In the genomic region with DNA sequence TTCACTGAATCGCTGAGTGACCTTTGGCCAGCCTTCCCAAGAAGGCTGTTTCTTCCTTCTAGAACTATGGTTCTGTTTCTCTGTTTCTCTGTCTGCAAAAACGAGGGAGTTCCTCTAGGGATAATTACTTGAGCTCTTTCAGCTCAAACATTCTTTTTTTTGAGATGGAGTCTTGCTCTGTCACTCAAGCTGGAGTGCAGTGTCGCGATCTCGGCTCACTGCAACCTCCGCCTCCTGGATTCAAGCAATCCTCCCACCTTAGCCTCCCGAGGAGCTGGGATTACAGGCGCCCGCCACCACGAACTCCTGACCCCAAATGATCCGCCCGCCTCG, we compare ENCODE assay signal across 9 cellular contexts. TPM values are rescaled to one million over a fixed set of nuclear protein-coding genes. Genes with fewer than 3 reads are reported as not detected.
A peak's percentile ranks its signal among the peaks of the same experiment; 100 is the strongest.
DNase-seq lines count a peak whose midpoint lies in the region; ATAC-seq, FAIRE-seq and TF ChIP-seq lines count a peak whose summit lies in the region.
"Had no signal": no experiment of that assay in that cellular context is flagged by ENCODE, and none has a peak within 500 bp of the region (broad histone marks: within the 10 kb centered on the region; RNA-seq: fewer than 3 reads in every experiment).

No MANE protein-coding gene starts in this region.

- CTCF ChIA-PET in AG04449 (lab: Yijun Ruan, JAX) (interaction anchor here (0.8 to 2.7 kb wide), 6 partner anchors 9 to 61 kb away, joined by 3 to 34 read pairs (median 4); no protein-coding TSS in a partner anchor), K562 (lab: Yijun Ruan, JAX; ENCODE audit: low intra/inter-chr PET ratio) (no interaction called here)

- TF ChIP-seq CTCF in AG04449 (IDR thresholded peaks at IDR 0.05; ENCODE audit: insufficient read depth, low read length, missing control alignments) (no peak), K562 (IDR thresholded peaks at IDR 0.05 in 2 of 3, conservative IDR thresholded peaks at IDR 0.05 in 1 of 3; ENCODE audit: insufficient read depth in 2 of 3, low read depth in 1 of 3, low read length in 3 of 3) (no peak)

- POLR2A ChIA-PET in AG04449 (lab: Yijun Ruan, JAX): interaction anchor here (0.5 to 1.7 kb wide), 7 partner anchors 8 to 672 kb away, joined by 3 to 8 read pairs (median 4); partner anchors contain the start of gene FBXO10
- POLR2A ChIA-PET in K562 (lab: Yijun Ruan, JAX): interaction anchor here (0.5 to 3.1 kb wide), 16 partner anchors 11 to 842 kb away, joined by 3 to 30 read pairs (median 3); partner anchors contain the start of genes DCAF10 and ZCCHC7

- BruUV-seq in K562 (replicated peaks; lab: Mats Ljungman, UMichigan): no TSS peak

- H3K9me3 ChIP-seq in K562 (replicated peaks; ENCODE audit: control insufficient read depth, insufficient read depth, low read depth, low read length): no peaks in the 10 kb centered on the region
- H3K9me3 ChIP-seq in mucosa of rectum (ENCODE audit: control insufficient read depth in 2 of 2, low read length in 2 of 2): no peaks in the 10 kb centered on the region

- no peak for TF ChIP-seq POLR2A in K562 (conservative IDR thresholded peaks at IDR 0.05)

- H3K36me3 ChIP-seq in K562 (ENCODE audit: control insufficient read depth, insufficient read depth, low read length) (peaks cover 42% of the 10 kb centered on the region), mucosa of rectum (ENCODE audit: control insufficient read depth in 2 of 2, insufficient read depth in 2 of 2, low read length in 2 of 2) (peaks cover 15 to 19% of the 10 kb centered on the region in 2 donors)

- WGBS in K562 (ENCODE audit: insufficient coverage, low coverage, missing lambda C conversion rate): 0% methylated on average over 13 of the region's 13 CpGs

- H3K4me1 ChIP-seq in K562 (replicated peaks in 1 of 2; ENCODE audit: control insufficient read depth in 2 of 2, insufficient read depth in 2 of 2, low read length in 2 of 2) (peaks cover 20 to 32% of the 10 kb centered on the region in 2 experiments), mucosa of rectum (ENCODE audit: control insufficient read depth in 2 of 2, insufficient read depth in 2 of 2, low read length in 2 of 2) (peaks cover 15 to 17% of the 10 kb centered on the region in 2 donors)

- no peak for TF ChIP-seq RAD21 in K562 (CRISPR knock-in tag; conservative IDR thresholded peaks at IDR 0.05 in 1 of 2, IDR thresholded peaks at IDR 0.05 in 1 of 2)

- in situ Hi-C loops in K562 (cut with MboI): no loop called here

- no peak for DNase-seq in AG04449 (ENCODE audit: low read depth, low spot score)
- no peak for DNase-seq in K562 (ENCODE audit: extremely low read depth in 1 of 4, low spot score in 3 of 4)
- DNase-seq in activated gamma-delta T cell (lab: John Stamatoyannopoulos, UW): no peak
- no peak for DNase-seq in posterior cingulate gyrus
- no peak for DNase-seq in dermis blood vessel endothelial cell

- FAIRE-seq in K562 (lab: Jason Lieb, UNC): no peak

- peak overlapping the region; percentile 83 for H2AFZ ChIP-seq in K562 (ENCODE audit: low read depth, low read length)

- H4K20me1 ChIP-seq in K562 (replicated peaks; ENCODE audit: control insufficient read depth, insufficient read depth, low read length): peaks cover 16% of the 10 kb centered on the region

- peak overlapping the region; percentile 99 for H3K4me3 ChIP-seq in AG04449 (ENCODE audit: low read depth, low read length)
- peak overlapping the region; percentile 57 for H3K4me3 ChIP-seq in K562
- H3K4me3 ChIP-seq in mucosa of rectum (ENCODE audit: low read length in 2 of 2): peak overlapping the region; percentile 98 to 99

- H3K9me1 ChIP-seq in K562 (ENCODE audit: control insufficient read depth, insufficient read depth, low read length): no peaks in the 10 kb centered on the region

- intact Hi-C loops in K562 (cut with micrococcal nuclease) (loop anchor here (5.0 kb wide), 5 partner anchors 109 to 311 kb away; partner anchors contain the start of genes EXOSC3 and SLC25A51), posterior cingulate gyrus (cut with DNase I) (loop anchor here (2.0 to 10.0 kb wide), 2 partner anchors 17 to 193 kb away; partner anchors contain the start of gene EXOSC3)

- H3K4me2 ChIP-seq in K562 (ENCODE audit: insufficient read depth, low read length): peak overlapping the region; percentile 91

- ATAC-seq in HG03439 (IDR thresholded peaks at IDR 0.05; ENCODE audit: unreplicated experiment) (peak; percentile 9), K562 (peak; percentile 33), HG02885 (IDR thresholded peaks at IDR 0.05; ENCODE audit: poor library complexity, unreplicated experiment) (no peak)

- H3K27ac ChIP-seq in K562 (ENCODE audit: extremely low read depth, low read depth, low read length) (peak overlapping the region; percentile 87), mucosa of rectum (ENCODE audit: low read depth in 2 of 2, low read length in 2 of 2) (peak overlapping the region; percentile 75 to 83)

- no peaks in the 10 kb centered on the region for H3K27me3 ChIP-seq in K562 (ENCODE audit: control insufficient read depth in 2 of 2, insufficient read depth in 2 of 2, low read length in 2 of 2)
- H3K27me3 ChIP-seq in mucosa of rectum (ENCODE audit: control insufficient read depth in 2 of 2, insufficient read depth in 2 of 2, low read length in 2 of 2): no peaks in the 10 kb centered on the region

- H3K9ac ChIP-seq in K562 (ENCODE audit: insufficient read depth in 1 of 2, low read depth in 2 of 2, low read length in 2 of 2): peak overlapping the region; percentile 87 to 100
- H3K9ac ChIP-seq in mucosa of rectum (ENCODE audit: low read depth in 1 of 2, low read length in 2 of 2): peak overlapping the region; percentile 93 to 95

- no peak for TF ChIP-seq EP300 in K562 (IDR thresholded peaks at IDR 0.05; ENCODE audit: low read length)

- peaks cover 59% of the 10 kb centered on the region for H3K79me2 ChIP-seq in K562 (ENCODE audit: control insufficient read depth, insufficient read depth, low read length)

TF ChIP-seq in K562, 482 proteins besides CTCF, POLR2A, EP300 and RAD21 (continues in another document):
- TF ChIP-seq ZNF584 (CRISPR knock-in tag; IDR thresholded peaks at IDR 0.05; ENCODE audit: low read depth) (no peak), FUS (optimal IDR thresholded peaks at IDR 0.05; ENCODE audit: low read depth, low read length) (no peak)

RNA-seq across cellular contexts. Expression of gene TOMM5, which starts 0.7 kb away (rescaled TPM):
- total RNA-seq in K562 (2011; cell fraction: chromatin; rRNA removed; ENCODE audit: low replicate concordance): 113 and 166 TPM in 2 replicates
- total RNA-seq in K562 (2011; cell fraction: nucleolus; rRNA removed): 109 and 111 TPM in 2 replicates
- total RNA-seq in K562 (2011; cell fraction: nucleoplasm; rRNA removed): 160 and 203 TPM in 2 replicates
- total RNA-seq in K562 (2014; rRNA removed) (486 and 497 TPM in 2 replicates), K562 (2014; rRNA removed; fragmentation: Illumina TruSeq; extraction: Trizol) (432 and 435 TPM in 2 replicates), K562 (2015; rRNA removed; fragmentation: Illumina TruSeq; extraction: Trizol) (507 and 545 TPM in 2 replicates), K562 (2021) (262 and 298 TPM in 2 replicates), dermis blood vessel endothelial cell (84.9 and 156 TPM in 2 replicates)
- polyA plus RNA-seq in K562 (2011; rRNA removed) (324 and 496 TPM in 2 replicates), K562 (2014; fragmentation: Illumina TruSeq; extraction: Trizol) (415 and 463 TPM in 2 replicates), K562 (2014; fragmentation: Nextera tagmentation; extraction: Ambion mirVana) (1,000 to 10,000 TPM; 1,739 to 1,742 TPM), K562 (2014; rRNA removed) (636 and 716 TPM in 2 replicates)
- 234 and 249 TPM in 2 replicates for polyA plus RNA-seq in K562 (2011; cell fraction: cytosol; rRNA removed)
- 147 and 154 TPM in 2 replicates for polyA plus RNA-seq in K562 (2011; cell fraction: nucleus; rRNA removed)
- polyA plus RNA-seq in K562 (2012): 170 and 540 TPM in 2 replicates
- 175 and 198 TPM in 2 replicates for polyA minus RNA-seq in K562 (2011; rRNA and poly(A)+ RNA removed)
- 111 and 115 TPM in 2 replicates for polyA minus RNA-seq in K562 (2011; cell fraction: cytosol; rRNA and poly(A)+ RNA removed)
- polyA minus RNA-seq in K562 (2011; cell fraction: nucleus; rRNA and poly(A)+ RNA removed): 84.0 and 132 TPM in 2 replicates

RNA-seq across cellular contexts. Expression of gene FBXO10, which starts 15.6 kb away (rescaled TPM):
- total RNA-seq in K562 (2011; cell fraction: chromatin; rRNA removed; ENCODE audit: low replicate concordance): 20.5 and 28.7 TPM in 2 replicates
- 16.5 and 18.0 TPM in 2 replicates for total RNA-seq in K562 (2011; cell fraction: nucleolus; rRNA removed)
- total RNA-seq in K562 (2011; cell fraction: nucleoplasm; rRNA removed): 18.5 and 20.4 TPM in 2 replicates
- total RNA-seq in K562 (2014; rRNA removed) (5.4 and 8.2 TPM in 2 replicates), K562 (2014; rRNA removed; fragmentation: Illumina TruSeq; extraction: Trizol) (5.0 and 6.0 TPM in 2 replicates), K562 (2015; rRNA removed; fragmentation: Illumina TruSeq; extraction: Trizol) (5.8 and 5.9 TPM in 2 replicates), K562 (2021) (8.8 and 9.0 TPM in 2 replicates), dermis blood vessel endothelial cell (12.8 and 17.0 TPM in 2 replicates)
- polyA plus RNA-seq in K562 (2011; rRNA removed) (9.9 and 16.4 TPM in 2 replicates), K562 (2014; fragmentation: Illumina TruSeq; extraction: Trizol) (8.8 and 9.6 TPM in 2 replicates), K562 (2014; fragmentation: Nextera tagmentation; extraction: Ambion mirVana) (1 to 10 TPM in 1 of 2 experiments, under 1 TPM in 1; 0.84 to 1.4 TPM), K562 (2014; rRNA removed) (7.5 and 8.1 TPM in 2 replicates)
- 12.5 and 16.9 TPM in 2 replicates for polyA plus RNA-seq in K562 (2011; cell fraction: cytosol; rRNA removed)
- 23.8 and 24.9 TPM in 2 replicates for polyA plus RNA-seq in K562 (2011; cell fraction: nucleus; rRNA removed)
- polyA plus RNA-seq in K562 (2012): 7.7 and 8.2 TPM in 2 replicates
- polyA minus RNA-seq in K562 (2011; rRNA and poly(A)+ RNA removed): 15.5 and 17.2 TPM in 2 replicates
- 6.4 and 10.2 TPM in 2 replicates for polyA minus RNA-seq in K562 (2011; cell fraction: cytosol; rRNA and poly(A)+ RNA removed)
- 8.8 and 11.0 TPM in 2 replicates for polyA minus RNA-seq in K562 (2011; cell fraction: nucleus; rRNA and poly(A)+ RNA removed)

RNA-seq across cellular contexts. Expression of gene FRMPD1, which starts 59.0 kb away (rescaled TPM):
- total RNA-seq in K562 (2011; cell fraction: chromatin; rRNA removed; ENCODE audit: low replicate concordance): not detected in 2 replicates
- not detected in 2 replicates for total RNA-seq in K562 (2011; cell fraction: nucleolus; rRNA removed)
- total RNA-seq in K562 (2011; cell fraction: nucleoplasm; rRNA removed): not detected in 2 replicates
- total RNA-seq in K562 (2014; rRNA removed): not detected in 2 replicates
- not detected in 2 replicates for total RNA-seq in K562 (2014; rRNA removed; fragmentation: Illumina TruSeq; extraction: Trizol)
- total RNA-seq in K562 (2015; rRNA removed; fragmentation: Illumina TruSeq; extraction: Trizol): not detected in 2 replicates
- total RNA-seq in K562 (2021): not detected in 2 replicates
- not detected in 2 replicates for polyA plus RNA-seq in K562 (2011; rRNA removed)
- not detected in 2 replicates for polyA plus RNA-seq in K562 (2011; cell fraction: cytosol; rRNA removed)
- polyA plus RNA-seq in K562 (2011; cell fraction: nucleus; rRNA removed): not detected in 2 replicates
- not detected in 2 replicates for polyA plus RNA-seq in K562 (2012)
- polyA plus RNA-seq in K562 (2014; fragmentation: Illumina TruSeq; extraction: Trizol): not detected in 2 replicates
- not detected for polyA plus RNA-seq in K562 (2014; fragmentation: Nextera tagmentation; extraction: Ambion mirVana)
- polyA plus RNA-seq in K562 (2014; rRNA removed): not detected in 2 replicates
- not detected in 2 replicates for polyA minus RNA-seq in K562 (2011; rRNA and poly(A)+ RNA removed)
- not detected in 2 replicates for polyA minus RNA-seq in K562 (2011; cell fraction: cytosol; rRNA and poly(A)+ RNA removed)
- polyA minus RNA-seq in K562 (2011; cell fraction: nucleus; rRNA and poly(A)+ RNA removed): not detected in 2 replicates
- total RNA-seq in dermis blood vessel endothelial cell: not detected in 2 replicates
- total RNA-seq: glomerular endothelial cell had no signal
